Comparison of ENCODE assay signal across 12 cellular contexts in genomic region chr12:105325117-105325516, GRCh38.
"Had no signal": no experiment of that assay in that cellular context is flagged by ENCODE, and none has a peak within 500 bp of the region (broad histone marks: within the 10 kb centered on the region; RNA-seq: fewer than 3 reads in every experiment).

No MANE protein-coding gene starts in this region.

- H3K27me3 Mint-ChIP-seq: stimulated activated naive CD8-positive, alpha-beta T cell treated with anti-CD3 and anti-CD28 coated beads, Interleukin-15, amount 100 ng/mL, for 72 hours had no signal

- H3K27ac Mint-ChIP-seq: stimulated activated naive CD8-positive, alpha-beta T cell treated with anti-CD3 and anti-CD28 coated beads, Interleukin-15, amount 100 ng/mL, for 72 hours had no signal

- H3K9me3 Mint-ChIP-seq: activated T-cell treated with anti-CD3 and anti-CD28 coated beads, Interleukin-2, amount 50 U/mL, for 4 hours; stimulated activated naive CD8-positive, alpha-beta T cell treated with anti-CD3 and anti-CD28 coated beads, Interleukin-15, amount 100 ng/mL, for 72 hours had no signal

- H3K4me3 Mint-ChIP-seq: activated T-cell treated with anti-CD3 and anti-CD28 coated beads, Interleukin-2, amount 50 U/mL, for 4 hours; stimulated activated naive CD8-positive, alpha-beta T cell treated with anti-CD3 and anti-CD28 coated beads, Interleukin-15, amount 100 ng/mL, for 72 hours had no signal

- H2AFZ ChIP-seq: hepatocyte had no signal

- H3K27ac ChIP-seq: coronary artery, epithelial cell of prostate, hepatocyte, testis had no signal

- H3K4me3 ChIP-seq: coronary artery, hepatocyte, testis had no signal

- H3K9me3 ChIP-seq: testis had no signal

- ATAC-seq: activated T-cell treated with anti-CD3 and anti-CD28 coated beads, Interleukin-2, amount 50 U/mL, for 4 hours; left ventricle myocardium superior; stimulated activated naive CD8-positive, alpha-beta T cell treated with anti-CD3 and anti-CD28 coated beads, Interleukin-15, amount 100 ng/mL, for 72 hours had no signal

- H3K27me3 ChIP-seq: hepatocyte, testis had no signal

- H3K4me2 ChIP-seq: hepatocyte had no signal

- DNase-seq: activated T-cell treated with anti-CD3 and anti-CD28 coated beads, Interleukin-2, amount 50 U/mL, for 4 hours; central memory CD4-positive, alpha-beta T cell; effector CD8-positive, alpha-beta T cell; left ventricle myocardium superior; stimulated activated CD4-positive, alpha-beta T cell treated with anti-CD3 and anti-CD28 coated beads, Interleukin-4, amount 100 ng/mL, for 1 hour; stimulated activated CD8-positive, alpha-beta memory T cell treated with anti-CD3 and anti-CD28 coated beads, Interleukin-4, amount 100 ng/mL, for 48 hours; stimulated activated naive CD8-positive, alpha-beta T cell treated with anti-CD3 and anti-CD28 coated beads, Interleukin-15, amount 100 ng/mL, for 72 hours; T1000; testis had no signal

- H3K79me2 ChIP-seq: hepatocyte had no signal
